8 cellular contexts compared by ENCODE assay signal in the genomic region with DNA sequence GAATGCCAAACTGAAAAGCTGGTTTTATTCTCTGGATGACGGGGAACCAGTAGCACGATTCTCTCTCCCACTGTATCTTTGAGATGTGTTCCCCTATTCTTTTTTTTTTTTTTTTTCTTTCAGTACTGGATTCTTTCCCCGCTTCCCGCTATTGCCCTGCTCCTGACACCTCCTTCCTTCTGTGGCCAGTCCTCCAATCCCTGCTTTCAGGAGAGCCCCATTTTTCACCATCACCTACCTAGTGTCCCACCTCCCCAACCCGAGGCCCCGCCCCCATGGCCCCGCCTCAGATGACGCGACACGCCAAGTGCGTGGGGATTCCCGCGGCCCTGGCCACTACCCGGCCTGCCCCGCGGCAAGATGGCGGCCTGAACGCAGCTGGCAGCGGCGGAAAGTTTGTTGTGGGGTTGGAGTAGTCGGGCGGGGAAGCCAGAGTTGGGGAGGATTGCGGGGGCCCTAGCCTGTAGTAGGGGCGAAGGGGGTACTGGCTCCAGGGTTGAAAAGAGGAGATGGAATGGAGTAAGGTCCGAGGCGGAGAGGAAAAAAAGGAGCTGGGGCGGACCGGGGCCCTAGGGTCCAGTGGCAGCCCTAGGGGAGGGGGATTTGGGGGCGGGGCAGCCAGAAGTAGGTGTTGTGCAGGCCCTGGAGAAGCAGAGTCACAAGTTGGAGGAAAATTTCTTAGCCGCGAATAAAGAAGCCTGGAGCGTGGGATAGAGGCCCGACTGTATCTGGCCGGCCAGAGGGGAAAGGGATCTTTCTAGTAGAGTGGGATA. TPM values are rescaled to one million over a fixed set of nuclear protein-coding genes. Genes with fewer than 3 reads are reported as not detected.
DNase-seq lines count a peak whose midpoint lies in the region; ATAC-seq and TF ChIP-seq lines count a peak whose summit lies in the region.

A gene with protein sequence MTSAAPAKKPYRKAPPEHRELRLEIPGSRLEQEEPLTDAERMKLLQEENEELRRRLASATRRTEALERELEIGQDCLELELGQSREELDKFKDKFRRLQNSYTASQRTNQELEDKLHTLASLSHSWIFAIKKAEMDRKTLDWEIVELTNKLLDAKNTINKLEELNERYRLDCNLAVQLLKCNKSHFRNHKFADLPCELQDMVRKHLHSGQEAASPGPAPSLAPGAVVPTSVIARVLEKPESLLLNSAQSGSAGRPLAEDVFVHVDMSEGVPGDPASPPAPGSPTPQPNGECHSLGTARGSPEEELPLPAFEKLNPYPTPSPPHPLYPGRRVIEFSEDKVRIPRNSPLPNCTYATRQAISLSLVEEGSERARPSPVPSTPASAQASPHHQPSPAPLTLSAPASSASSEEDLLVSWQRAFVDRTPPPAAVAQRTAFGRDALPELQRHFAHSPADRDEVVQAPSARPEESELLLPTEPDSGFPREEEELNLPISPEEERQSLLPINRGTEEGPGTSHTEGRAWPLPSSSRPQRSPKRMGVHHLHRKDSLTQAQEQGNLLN (plus strand): TSS at position 336 of the 773 bp plus-strand sequence. CDS start 21,432 bp downstream, outside the sequence.

- H3K9me3 ChIP-seq in MG63, result no peaks in the 10 kb centered on the region
- H3K9me3 ChIP-seq in SJCRH30 (replicated peaks), result no peaks in the 10 kb centered on the region
- H3K9me3 ChIP-seq in stomach, result no peaks in the 10 kb centered on the region

- TF ChIP-seq POLR2A in stomach (IDR thresholded peaks at IDR 0.05), result peak in 1 of 4 donors; percentile 38

- ATAC-seq in GM21825 (IDR thresholded peaks at IDR 0.05; ENCODE audit: unreplicated experiment), result peak; percentile 94

- peak within 1 kb of the TSS; percentile 60 for H3K4me3 ChIP-seq in MG63
- peak within 1 kb of the TSS; percentile 72 for H3K4me3 ChIP-seq in SJCRH30
- peak within 1 kb of the TSS; percentile 63 to 86 for H3K4me3 ChIP-seq in foreskin fibroblast (ENCODE audit: low read depth in 1 of 2, low read length in 2 of 2)
- H3K4me3 ChIP-seq in stomach, result peak within 1 kb of the TSS; percentile 61 to 81 (median 73)

- H3K27me3 ChIP-seq in MG63 (no peaks in the 10 kb centered on the region), SJCRH30 (no peaks in the 10 kb centered on the region), stomach (no peaks in the 10 kb centered on the region)

- H3K4me1 ChIP-seq in SJCRH30 (peaks cover 29% of the 10 kb centered on the region), stomach (peaks cover 19 to 53% (median 43%) of the 10 kb centered on the region in 4 donors)

- peaks cover 46% of the 10 kb centered on the region for H3K4me1 Mint-ChIP-seq in neural crest cell

- WGBS in stomach, 5 donors, result 1 to 2% (median 1%) methylated on average over 32 to 34 of the region's 34 CpGs

- no peaks in the 10 kb centered on the region for H3K27me3 Mint-ChIP-seq in neural crest cell (ENCODE audit: low read depth)

- intact Hi-C loops in stomach (cut with DNase I; ENCODE audit: low total_unique reads), result no loop called here

- H3K27ac Mint-ChIP-seq in neural crest cell (ENCODE audit: unreplicated experiment), result peak within 1 kb of the TSS; percentile 97

- no peak for TF ChIP-seq EP300 in stomach (IDR thresholded peaks at IDR 0.05)

- H3K9me3 Mint-ChIP-seq in neural crest cell, result no peaks in the 10 kb centered on the region

- no peaks in the 10 kb centered on the region for H3K36me3 Mint-ChIP-seq in neural crest cell (ENCODE audit: low read depth)

- DNase-seq in DMS79 (lab: John Stamatoyannopoulos, UW), result peak; percentile 92
- peak; percentile 85 for DNase-seq in MG63
- DNase-seq in SJCRH30, result peak; percentile 93 to 95
- DNase-seq in activated gamma-delta T cell treated with Interleukin-2 at 50 U/mL for 16 hours, result peak; percentile 96
- DNase-seq in foreskin fibroblast, result peak; percentile 70 to 94
- peak; percentile 93 for DNase-seq in neural crest cell (ENCODE audit: low read depth, low spot score)
- peak; percentile 95 for DNase-seq in stomach

- peak within 1 kb of the TSS; percentile 90 for H3K4me3 Mint-ChIP-seq in neural crest cell

- H3K27ac ChIP-seq in SJCRH30 (peak within 1 kb of the TSS; percentile 78), stomach (peak within 1 kb of the TSS; percentile 63 to 89 (median 87))

- TF ChIP-seq CTCF in foreskin fibroblast (IDR thresholded peaks at IDR 0.05; ENCODE audit: low read depth, low read length) (no peak), neural crest cell (conservative IDR thresholded peaks at IDR 0.05) (no peak), stomach (IDR thresholded peaks at IDR 0.05) (no peak)

- H3K36me3 ChIP-seq in MG63, result no peaks in the 10 kb centered on the region
- H3K36me3 ChIP-seq in SJCRH30, result no peaks in the 10 kb centered on the region; the same call in 1 of the 2 replicates
- H3K36me3 ChIP-seq in stomach, result peaks cover 0 to 6% (median 0%) of the 10 kb centered on the region in 4 donors

RNA-seq across cellular contexts. Expression of the gene that starts here (rescaled TPM):
- total RNA-seq in MG63 (2014; rRNA removed; shearing (Covaris generic); ENCODE audit: low replicate concordance), result 8.1 and 19.0 TPM in 2 replicates
- total RNA-seq in SJCRH30 (2014; rRNA removed; shearing (Covaris generic)), result 32.2 and 38.8 TPM in 2 replicates
- total RNA-seq in neural crest cell (47.3 and 52.1 TPM in 2 replicates), stomach (100 to 1,000 TPM in 1 of 5 donors, 10 to 100 TPM in 2, 1 to 10 TPM in 2; 8.4 to 182 (median 15.2) TPM)
- 10 to 100 TPM; 10.8 to 17.5 (median 13.1) TPM for polyA plus RNA-seq in stomach

Comparison
In these comparisons a context has a peak if more than half of its experiments do, and no peak if none do; other contexts are left out.
1. Peak in every context shown above with its lines: DNase-seq, ATAC-seq, H3K4me3 ChIP-seq and H3K27ac ChIP-seq.